In genomic region chrX:137823257-137823656, GRCh38 we compare ENCODE assay signal across 1 cellular context.
TF ChIP-seq lines count a peak whose summit lies in the region.

No MANE protein-coding gene starts in this region.

TF ChIP-seq in H1, 55 proteins besides CTCF, POLR2A, EP300 and RAD21 (continued from another document):
- no peak for TF ChIP-seq CHD7 (IDR thresholded peaks at IDR 0.05; ENCODE audit: insufficient replicate concordance, low read length)
- no peak for TF ChIP-seq KDM4A (IDR thresholded peaks at IDR 0.05; ENCODE audit: low read depth, low read length, severe bottlenecking)
- no peak for TF ChIP-seq ATF3 (IDR thresholded peaks at IDR 0.05; ENCODE audit: insufficient read depth, low read depth, low read length)
- TF ChIP-seq ATF2 (IDR thresholded peaks at IDR 0.05; ENCODE audit: low read length): no peak
- no peak for TF ChIP-seq KDM5A (IDR thresholded peaks at IDR 0.05; ENCODE audit: low read length)
- TF ChIP-seq MAFK (IDR thresholded peaks at IDR 0.05; ENCODE audit: low read depth, low read length): no peak
- TF ChIP-seq RFX5 (IDR thresholded peaks at IDR 0.05; ENCODE audit: borderline replicate concordance, low read depth, low read length): no peak
- TF ChIP-seq SIN3A (conservative IDR thresholded peaks at IDR 0.05 in 1 of 2, IDR thresholded peaks at IDR 0.05 in 1 of 2; ENCODE audit: low read depth in 1 of 2, low read length in 2 of 2): no peak
- no peak for TF ChIP-seq BCL11A (IDR thresholded peaks at IDR 0.05; ENCODE audit: low read depth in 2 of 2, low read length in 2 of 2)
- TF ChIP-seq SIRT6 (IDR thresholded peaks at IDR 0.05; ENCODE audit: low read length): no peak
- TF ChIP-seq HDAC6 (IDR thresholded peaks at IDR 0.05; ENCODE audit: low read depth, low read length): no peak
- TF ChIP-seq SUZ12 (IDR thresholded peaks at IDR 0.05; ENCODE audit: low read length): no peak
